ENCODE assay signal across 8 cellular contexts in the genomic region with DNA sequence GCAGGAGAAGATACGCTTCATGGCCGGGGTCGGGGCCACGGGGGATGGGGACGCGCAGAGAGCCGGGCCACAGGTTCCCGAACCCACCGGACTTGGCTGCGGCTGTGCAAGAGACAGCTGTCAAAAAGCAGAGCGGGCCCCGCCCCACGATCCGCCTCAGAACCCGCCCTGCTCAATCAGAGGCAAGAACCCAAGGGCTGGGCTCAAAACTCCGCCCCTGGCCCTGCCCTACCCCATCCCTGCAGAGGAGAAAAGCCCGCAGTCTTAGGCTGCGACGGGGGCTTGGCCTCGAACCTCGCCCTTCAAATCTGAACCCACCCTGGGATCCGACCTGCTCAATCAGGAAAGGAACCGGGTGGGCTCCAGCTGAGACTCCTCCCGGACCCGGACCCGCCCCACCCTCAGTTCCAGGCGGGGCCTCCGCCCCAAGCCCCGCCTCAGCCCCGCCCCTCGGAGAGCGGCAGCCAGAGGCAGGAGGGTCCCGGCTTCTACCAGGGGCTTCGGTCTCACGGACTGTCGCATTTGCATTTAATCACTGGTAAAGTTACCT. TPM values are rescaled to one million over a fixed set of nuclear protein-coding genes. Genes with fewer than 3 reads are reported as not detected.
DNase-seq lines count a peak whose midpoint lies in the region; ATAC-seq, FAIRE-seq and TF ChIP-seq lines count a peak whose summit lies in the region.

A gene with protein sequence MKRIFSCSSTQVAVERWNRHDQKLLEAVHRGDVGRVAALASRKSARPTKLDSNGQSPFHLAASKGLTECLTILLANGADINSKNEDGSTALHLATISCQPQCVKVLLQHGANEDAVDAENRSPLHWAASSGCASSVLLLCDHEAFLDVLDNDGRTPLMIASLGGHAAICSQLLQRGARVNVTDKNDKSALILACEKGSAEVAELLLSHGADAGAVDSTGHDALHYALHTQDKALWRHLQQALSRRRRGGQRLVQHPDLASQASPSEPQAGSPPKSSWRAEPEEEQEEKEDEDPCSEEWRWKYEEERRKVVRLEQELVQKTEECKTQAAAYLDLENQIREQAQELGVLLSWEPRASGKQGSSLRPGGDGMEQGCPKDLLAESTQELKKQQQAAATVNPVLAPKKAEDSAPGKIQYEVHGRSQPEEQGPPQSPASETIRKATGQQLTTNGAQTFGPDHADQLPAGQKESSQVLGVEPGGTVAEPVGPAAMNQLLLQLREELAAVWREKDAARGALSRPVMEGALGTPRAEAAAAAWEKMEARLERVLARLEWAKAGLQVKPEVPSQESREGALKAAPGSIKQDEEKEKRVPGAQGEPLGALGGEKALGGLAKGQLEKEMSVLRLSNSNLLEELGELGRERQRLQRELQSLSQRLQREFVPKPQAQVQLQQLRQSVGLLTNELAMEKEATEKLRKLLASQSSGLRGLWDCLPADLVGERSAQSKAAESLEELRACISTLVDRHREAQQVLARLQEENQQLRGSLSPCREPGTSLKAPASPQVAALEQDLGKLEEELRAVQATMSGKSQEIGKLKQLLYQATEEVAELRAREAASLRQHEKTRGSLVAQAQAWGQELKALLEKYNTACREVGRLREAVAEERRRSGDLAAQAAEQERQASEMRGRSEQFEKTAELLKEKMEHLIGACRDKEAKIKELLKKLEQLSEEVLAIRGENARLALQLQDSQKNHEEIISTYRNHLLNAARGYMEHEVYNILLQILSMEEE (minus strand): TSS at position 129 of the 550 bp plus-strand sequence. CDS start 108 bp downstream, at position 21.

- peak within 1 kb of the TSS; percentile 6 to 74 for H3K4me3 ChIP-seq in CD4-positive, alpha-beta memory T cell (ENCODE audit: low read length in 2 of 2)
- H3K4me3 ChIP-seq in H1 (ENCODE audit: extremely low read depth in 1 of 4, insufficient read depth in 2 of 4, low read depth in 3 of 4, low read length in 4 of 4), result peak within 1 kb of the TSS; percentile 44 to 72 (median 67)
- peak within 1 kb of the TSS; percentile 55 for H3K4me3 ChIP-seq in mesodermal cell (ENCODE audit: extremely low read depth, insufficient read depth, low read length, poor library complexity, severe bottlenecking)

- FAIRE-seq in H1 (lab: Jason Lieb, UNC), result no peak

- no peak within 1 kb of the TSS for H4K91ac ChIP-seq in H1 (replicated peaks; ENCODE audit: insufficient read length, low read length)

- H3K36me3 Mint-ChIP-seq in CD4-positive, alpha-beta memory T cell, result no peaks in the 10 kb centered on the region
- H3K36me3 Mint-ChIP-seq in activated CD8-positive, alpha-beta memory T cell treated with anti-CD3 and anti-CD28 coated beads, Interleukin-2, amount 10 ng/mL, durations not matched to agents 7 days and 5 days, result no peaks in the 10 kb centered on the region

- no peaks in the 10 kb centered on the region for H4K20me1 ChIP-seq in H1 (replicated peaks in 1 of 2; ENCODE audit: control insufficient read depth in 1 of 2, insufficient read depth in 2 of 2, low read length in 2 of 2)

- no peak within 1 kb of the TSS for H2BK20ac ChIP-seq in H1 (ENCODE audit: low read length)

- H3K9me3 ChIP-seq in CD4-positive, alpha-beta memory T cell (ENCODE audit: control insufficient read depth in 1 of 2, low read length in 2 of 2), result no peaks in the 10 kb centered on the region
- no peaks in the 10 kb centered on the region for H3K9me3 ChIP-seq in H1 (ENCODE audit: insufficient read depth in 2 of 2, low read depth in 1 of 2, low read length in 1 of 2)
- no peaks in the 10 kb centered on the region for H3K9me3 ChIP-seq in mesodermal cell (ENCODE audit: control insufficient read depth, low read length)

- no peak within 1 kb of the TSS for H2BK5ac ChIP-seq in H1 (ENCODE audit: low read depth, low read length)

- H3K9me3 Mint-ChIP-seq in CD4-positive, alpha-beta memory T cell, result no peaks in the 10 kb centered on the region
- no peaks in the 10 kb centered on the region for H3K9me3 Mint-ChIP-seq in activated CD8-positive, alpha-beta memory T cell treated with anti-CD3 and anti-CD28 coated beads, Interleukin-2, amount 10 ng/mL, durations not matched to agents 7 days and 5 days (ENCODE audit: low read depth)

- H3K79me2 ChIP-seq in H1 (ENCODE audit: control insufficient read depth in 1 of 2, insufficient read depth in 2 of 2, low read length in 2 of 2), result no peaks in the 10 kb centered on the region

- H3K4ac ChIP-seq in H1 (replicated peaks; ENCODE audit: insufficient read length, low read depth, low read length), result no peak within 1 kb of the TSS

- peak within 1 kb of the TSS; percentile 63 for H3K4me2 ChIP-seq in H1 (ENCODE audit: insufficient read depth in 1 of 2, low read depth in 2 of 2, low read length in 2 of 2)

- no peaks in the 10 kb centered on the region for H3K36me3 ChIP-seq in CD4-positive, alpha-beta memory T cell (ENCODE audit: insufficient read depth, low read length)
- H3K36me3 ChIP-seq in H1 (ENCODE audit: control insufficient read depth in 2 of 4, insufficient read depth in 4 of 4, low read length in 3 of 4) (no peaks in the 10 kb centered on the region), mesodermal cell (ENCODE audit: control insufficient read depth, insufficient read depth, low read length) (no peaks in the 10 kb centered on the region)

- peaks cover 5% of the 10 kb centered on the region; the same call in 1 of the 2 replicates for H3K23me2 ChIP-seq in H1 (ENCODE audit: low read depth, low read length)

- H3K14ac ChIP-seq in H1 (ENCODE audit: insufficient read length), result no peak within 1 kb of the TSS

- TF ChIP-seq RAD21 in H1 (IDR thresholded peaks at IDR 0.05 in 1 of 2, conservative IDR thresholded peaks at IDR 0.05 in 1 of 2; ENCODE audit: low read depth in 2 of 2, low read length in 2 of 2), result no peak

- H4K8ac ChIP-seq in H1 (ENCODE audit: extremely low read depth, insufficient read depth, low read length), result no peak within 1 kb of the TSS; the same call in 1 of the 2 replicates

- TF ChIP-seq CTCF in H1 (IDR thresholded peaks at IDR 0.05; ENCODE audit: control extremely low read depth in 1 of 3, insufficient read depth in 1 of 3, low read depth in 1 of 3, low read length in 3 of 3), result no peak

- peak; percentile 83 to 91 (median 85) for DNase-seq in CD4-positive, alpha-beta memory T cell
- DNase-seq in HK-2 (ENCODE audit: unreplicated experiment), result peak; percentile 28
- peak; percentile 26 for DNase-seq in NK-92 (lab: John Stamatoyannopoulos, UW; ENCODE audit: unreplicated experiment)
- peak; percentile 94 for DNase-seq in activated CD8-positive, alpha-beta memory T cell treated with anti-CD3 and anti-CD28 coated beads, Interleukin-2, amount 10 ng/mL, durations not matched to agents 7 days and 5 days
- DNase-seq in H1 (ENCODE audit: low read depth in 1 of 2, low spot score in 2 of 2), result peak in 1 of 2 experiments; percentile 90
- DNase-seq in stimulated activated CD8-positive, alpha-beta memory T cell treated with anti-CD3 and anti-CD28 coated beads, Interleukin-12 subunit alpha, Interleukin-12 subunit beta, amount 100 ng/mL, for 24 hours (ENCODE audit: extremely low read depth), result peak; percentile 78

- TF ChIP-seq POLR2A in H1 (IDR thresholded peaks at IDR 0.05; ENCODE audit: control extremely low read depth in 1 of 2, low read depth in 2 of 2, low read length in 2 of 2), result no peak

- intact Hi-C loops in CD4-positive, alpha-beta memory T cell (cut with micrococcal nuclease), result loop anchor here (1.0 kb wide), 1 partner anchor 27 kb away; a partner anchor contains a TSS

- H2BK120ac ChIP-seq in H1 (replicated peaks; ENCODE audit: low read depth, low read length), result no peak within 1 kb of the TSS

- H4K5ac ChIP-seq in H1 (ENCODE audit: insufficient read length, low read depth, low read length), result no peak within 1 kb of the TSS

- H3K18ac ChIP-seq in H1 (ENCODE audit: extremely low read depth, low read length), result no peak within 1 kb of the TSS; the same call in 1 of the 2 replicates

- CTCF ChIA-PET in CD4-positive, alpha-beta memory T cell (lab: Charles Lee; ENCODE audit: partially characterized antibody), result interaction anchor here (0.7 to 11.4 kb wide), 5 partner anchors 31 to 101 kb away, joined by 3 to 78 read pairs (median 3); a partner anchor contains a TSS
- CTCF ChIA-PET in activated CD8-positive, alpha-beta memory T cell treated with anti-CD3 and anti-CD28 coated beads, Interleukin-2, amount 10 ng/mL, durations not matched to agents 7 days and 5 days (lab: Charles Lee), result interaction anchor here (0.8 to 5.2 kb wide), 7 partner anchors 7 to 121 kb away, joined by 3 to 26 read pairs (median 3); a partner anchor contains a TSS
- CTCF ChIA-PET in H1 (lab: Charles Lee; ENCODE audit: partially characterized antibody), result interaction anchor here (0.7 to 8.7 kb wide), 6 partner anchors 13 to 132 kb away, joined by 3 to 84 read pairs (median 11); a partner anchor contains a TSS

- H3K23ac ChIP-seq in H1 (ENCODE audit: insufficient read length), result no peak within 1 kb of the TSS

- H3K27ac Mint-ChIP-seq in CD4-positive, alpha-beta memory T cell, result peak within 1 kb of the TSS in 6 of 7 donors; percentile 3 to 91 (median 62)
- peak within 1 kb of the TSS; percentile 19 for H3K27ac Mint-ChIP-seq in activated CD8-positive, alpha-beta memory T cell treated with anti-CD3 and anti-CD28 coated beads, Interleukin-2, amount 10 ng/mL, durations not matched to agents 7 days and 5 days

- no peak within 1 kb of the TSS for H3K27ac ChIP-seq in CD4-positive, alpha-beta memory T cell (ENCODE audit: low read depth, low read length)
- no peak within 1 kb of the TSS for H3K27ac ChIP-seq in H1 (ENCODE audit: low read depth, low read length)
- no peak within 1 kb of the TSS for H3K27ac ChIP-seq in mesodermal cell (ENCODE audit: low read depth, low read length, severe bottlenecking)

- H3K4me1 Mint-ChIP-seq in CD4-positive, alpha-beta memory T cell, result peaks cover 10 to 28% (median 14%) of the 10 kb centered on the region in 4 donors
- peaks cover 16% of the 10 kb centered on the region for H3K4me1 Mint-ChIP-seq in activated CD8-positive, alpha-beta memory T cell treated with anti-CD3 and anti-CD28 coated beads, Interleukin-2, amount 10 ng/mL, durations not matched to agents 7 days and 5 days

- no peak within 1 kb of the TSS for H3K56ac ChIP-seq in H1 (replicated peaks; ENCODE audit: insufficient read length, low read depth, low read length)

- 5% methylated on average over 12 of the region's 36 CpGs; no CpG with 5 or more reads in 1 of the 2 experiments for WGBS in H1 (ENCODE audit: extremely low coverage in 1 of 2, insufficient coverage in 1 of 2, insufficient read length in 1 of 2, insufficient replicate concordance in 2 of 2, low coverage in 1 of 2, low lambda C conversion rate in 2 of 2, missing lambda C conversion rate in 1 of 2), 2 experiments
- WGBS in mesodermal cell (ENCODE audit: insufficient coverage in 2 of 2), 2 experiments, result 1% methylated on average over 17 to 30 of the region's 36 CpGs

- ATAC-seq in GM21360 (IDR thresholded peaks at IDR 0.05; ENCODE audit: unreplicated experiment), result peak; percentile 93
- ATAC-seq in activated CD8-positive, alpha-beta memory T cell treated with anti-CD3 and anti-CD28 coated beads, Interleukin-2, amount 10 ng/mL, durations not matched to agents 7 days and 5 days, result peak; percentile 100

- POLR2A ChIA-PET in CD4-positive, alpha-beta memory T cell (lab: Charles Lee; ENCODE audit: partially characterized antibody), result interaction anchor here (0.6 to 3.1 kb wide), 7 partner anchors 27 to 152 kb away, joined by 3 to 22 read pairs (median 6); a partner anchor contains a TSS
- POLR2A ChIA-PET in H1 (lab: Charles Lee; ENCODE audit: partially characterized antibody), result interaction anchor here (0.9 to 1.3 kb wide), 5 partner anchors 10 to 166 kb away, joined by 3 to 5 read pairs (median 3); a partner anchor contains a TSS

- H2BK15ac ChIP-seq in H1 (ENCODE audit: low read length), result no peak within 1 kb of the TSS

- H2AFZ ChIP-seq in H1 (ENCODE audit: low read length), result peak within 1 kb of the TSS; percentile 82; the same call in 1 of the 2 replicates

- H3K4me1 ChIP-seq in CD4-positive, alpha-beta memory T cell (ENCODE audit: insufficient read depth, low read length), result peaks cover 13% of the 10 kb centered on the region
- no peaks in the 10 kb centered on the region; a peak in 1 of 7 replicates for H3K4me1 ChIP-seq in H1 (replicated peaks in 1 of 4; ENCODE audit: control insufficient read depth in 3 of 4, insufficient read depth in 4 of 4, low read length in 3 of 4)
- H3K4me1 ChIP-seq in mesodermal cell (ENCODE audit: control insufficient read depth, insufficient read depth, low read length, poor library complexity, severe bottlenecking), result peaks cover 12% of the 10 kb centered on the region

- no peak within 1 kb of the TSS for H2AK5ac ChIP-seq in H1 (ENCODE audit: low read depth, low read length)

- peaks cover 11% of the 10 kb centered on the region for H3K27me3 ChIP-seq in CD4-positive, alpha-beta memory T cell (ENCODE audit: insufficient read depth, low read length)
- H3K27me3 ChIP-seq in H1 (replicated peaks in 1 of 4; ENCODE audit: control insufficient read depth in 3 of 4, extremely low read depth in 1 of 4, insufficient read depth in 3 of 4, low read length in 3 of 4), result peaks cover 0 to 21% (median 15%) of the 10 kb centered on the region in 4 experiments; a peak in 6 of 7 replicates

- TF ChIP-seq EP300 in H1 (IDR thresholded peaks at IDR 0.05; ENCODE audit: borderline replicate concordance in 1 of 2, low read depth in 2 of 2, low read length in 2 of 2), result no peak

- no peaks in the 10 kb centered on the region for H3K79me1 ChIP-seq in H1 (ENCODE audit: low read depth, low read length)

- peaks cover 10 to 21% of the 10 kb centered on the region in 2 donors for H3K27me3 Mint-ChIP-seq in CD4-positive, alpha-beta memory T cell
- peaks cover 34% of the 10 kb centered on the region for H3K27me3 Mint-ChIP-seq in activated CD8-positive, alpha-beta memory T cell treated with anti-CD3 and anti-CD28 coated beads, Interleukin-2, amount 10 ng/mL, durations not matched to agents 7 days and 5 days

- H3K9ac ChIP-seq in H1 (replicated peaks in 1 of 4; ENCODE audit: extremely low read depth in 1 of 4, low read depth in 3 of 4, low read length in 3 of 4), result no peak within 1 kb of the TSS

- peak within 1 kb of the TSS; percentile 74 to 88 (median 84) for H3K4me3 Mint-ChIP-seq in CD4-positive, alpha-beta memory T cell
- peak within 1 kb of the TSS; percentile 74 for H3K4me3 Mint-ChIP-seq in activated CD8-positive, alpha-beta memory T cell treated with anti-CD3 and anti-CD28 coated beads, Interleukin-2, amount 10 ng/mL, durations not matched to agents 7 days and 5 days

- no peak within 1 kb of the TSS for H2BK12ac ChIP-seq in H1 (ENCODE audit: low read depth, low read length)

RNA-seq across cellular contexts. Expression of the gene that starts here (rescaled TPM):
- not detected for total RNA-seq in CD4-positive, alpha-beta memory T cell
- polyA plus RNA-seq in CD4-positive, alpha-beta memory T cell, result under 1 TPM in 1 of 2 donors, not detected in 1; 0.34 TPM
- 1 to 10 TPM; 1.1 to 1.4 TPM for total RNA-seq in activated CD8-positive, alpha-beta memory T cell treated with anti-CD3 and anti-CD28 coated beads, Interleukin-2, amount 10 ng/mL, durations not matched to agents 7 days and 5 days
- total RNA-seq in H1 (2021; fragmentation: NEBNext Ultra II Directional; extraction: Animal tissue kit (Norgen Biotek cat#: 25700)), result 2.2 and 3.0 TPM in 2 replicates
- polyA plus RNA-seq in H1 (2011; rRNA removed), result 1.4 and 1.6 TPM in 2 replicates
- polyA plus RNA-seq in H1 (2011; cell fraction: cytosol; rRNA removed), result 2.3 TPM
- polyA plus RNA-seq in H1 (2011; cell fraction: nucleus; rRNA removed), result 1.1 TPM
- 2.7 to 4.6 TPM (median 3.3 TPM) in 4 replicates for polyA plus RNA-seq in H1 (2012, experiment 1 of 2)
- polyA plus RNA-seq in H1 (2012, experiment 2 of 2), result 1.1 TPM
- 1.5 TPM for polyA plus RNA-seq in H1 (2013, experiment 1 of 2)
- polyA plus RNA-seq in H1 (2013, experiment 2 of 2), result 1.2 TPM
- polyA minus RNA-seq in H1 (2011; rRNA and poly(A)+ RNA removed), result 0.28 and 0.54 TPM in 2 replicates
- 1.5 TPM for polyA minus RNA-seq in H1 (2011; cell fraction: cytosol; rRNA and poly(A)+ RNA removed)
- polyA minus RNA-seq in H1 (2011; cell fraction: nucleus; rRNA and poly(A)+ RNA removed), result 0.90 TPM
- polyA plus RNA-seq in mesodermal cell (2013, experiment 1 of 2), result 0.22 TPM
- polyA plus RNA-seq in mesodermal cell (2013, experiment 2 of 2), result 0.15 TPM

Comparison
In these comparisons a context has a peak if more than half of its experiments do, and no peak if none do; other contexts are left out.
1. Peak in DNase-seq and H3K4me3 ChIP-seq in CD4-positive, alpha-beta memory T cell; RNA of the gene not detected or under 1 TPM.